In the genomic region with DNA sequence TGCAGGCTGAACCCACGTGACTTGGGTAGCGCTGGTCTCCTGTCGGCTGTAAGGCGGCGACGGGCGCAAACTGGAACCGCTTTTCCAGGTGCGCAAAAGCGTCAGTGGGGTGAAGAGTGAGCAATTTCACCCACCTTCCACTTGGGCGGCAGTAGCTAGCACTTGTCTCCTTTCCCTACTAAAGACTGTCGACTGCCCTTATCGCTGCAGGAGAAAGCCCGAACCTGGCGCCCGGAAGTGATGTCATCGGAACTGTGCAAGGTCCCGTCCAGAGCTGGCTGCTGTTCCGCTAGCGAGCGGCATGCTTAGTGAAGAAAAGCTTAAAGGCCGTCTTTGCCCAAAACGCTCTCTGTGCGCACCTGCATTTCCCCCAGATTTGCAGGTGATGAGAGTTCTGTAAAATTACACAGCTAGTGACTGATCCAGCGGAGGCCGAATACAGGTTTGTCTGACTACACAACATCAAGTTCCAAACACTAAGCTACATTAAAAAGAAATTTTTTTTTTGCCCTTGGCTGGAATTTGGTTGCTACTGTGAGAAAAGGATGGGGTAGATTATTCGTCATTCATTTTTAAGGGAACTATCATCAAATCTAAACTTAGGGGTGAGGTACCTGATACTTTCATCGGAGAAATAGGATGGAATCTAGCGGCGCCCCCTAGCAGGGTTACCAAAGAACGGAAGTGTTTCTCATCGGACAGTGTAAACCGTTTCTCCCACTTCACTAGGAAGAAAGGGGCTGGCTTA, we compare ENCODE assay signal across 1 cellular context.
TF ChIP-seq lines count a peak whose summit lies in the region.

A gene with protein sequence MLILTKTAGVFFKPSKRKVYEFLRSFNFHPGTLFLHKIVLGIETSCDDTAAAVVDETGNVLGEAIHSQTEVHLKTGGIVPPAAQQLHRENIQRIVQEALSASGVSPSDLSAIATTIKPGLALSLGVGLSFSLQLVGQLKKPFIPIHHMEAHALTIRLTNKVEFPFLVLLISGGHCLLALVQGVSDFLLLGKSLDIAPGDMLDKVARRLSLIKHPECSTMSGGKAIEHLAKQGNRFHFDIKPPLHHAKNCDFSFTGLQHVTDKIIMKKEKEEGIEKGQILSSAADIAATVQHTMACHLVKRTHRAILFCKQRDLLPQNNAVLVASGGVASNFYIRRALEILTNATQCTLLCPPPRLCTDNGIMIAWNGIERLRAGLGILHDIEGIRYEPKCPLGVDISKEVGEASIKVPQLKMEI (minus strand): TSS at position 242 of the 748 bp plus-strand sequence. CDS start 1,152 bp downstream, outside the sequence.

TF ChIP-seq in A549, 52 proteins besides CTCF, POLR2A, EP300 and RAD21 (continued from another document):
- TF ChIP-seq ZFP36 (IDR thresholded peaks at IDR 0.05; ENCODE audit: borderline replicate concordance, partially characterized antibody), result no peak
- no peak for TF ChIP-seq EHMT2 (IDR thresholded peaks at IDR 0.05; ENCODE audit: low read depth)
- no peak for TF ChIP-seq CBX2 (IDR thresholded peaks at IDR 0.05; ENCODE audit: borderline replicate concordance, low read depth)
- TF ChIP-seq HEYL (CRISPR knock-in tag; IDR thresholded peaks at IDR 0.05), result no peak
- TF ChIP-seq, protein P1, sequence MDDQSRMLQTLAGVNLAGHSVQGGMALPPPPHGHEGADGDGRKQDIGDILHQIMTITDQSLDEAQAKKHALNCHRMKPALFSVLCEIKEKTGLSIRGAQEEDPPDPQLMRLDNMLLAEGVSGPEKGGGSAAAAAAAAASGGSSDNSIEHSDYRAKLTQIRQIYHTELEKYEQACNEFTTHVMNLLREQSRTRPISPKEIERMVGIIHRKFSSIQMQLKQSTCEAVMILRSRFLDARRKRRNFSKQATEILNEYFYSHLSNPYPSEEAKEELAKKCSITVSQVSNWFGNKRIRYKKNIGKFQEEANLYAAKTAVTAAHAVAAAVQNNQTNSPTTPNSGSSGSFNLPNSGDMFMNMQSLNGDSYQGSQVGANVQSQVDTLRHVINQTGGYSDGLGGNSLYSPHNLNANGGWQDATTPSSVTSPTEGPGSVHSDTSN (IDR thresholded peaks at IDR 0.05), result no peak
- no peak for TF ChIP-seq BHLHE40 (IDR thresholded peaks at IDR 0.05; ENCODE audit: low read depth, low read length)
- peak; percentile 77 for TF ChIP-seq PHF8 (IDR thresholded peaks at IDR 0.05; ENCODE audit: borderline replicate concordance, low read depth)
- TF ChIP-seq ZNF302 (CRISPR knock-in tag; IDR thresholded peaks at IDR 0.05), result no peak
- peak; percentile 35; the same call in 1 of the 2 replicates for TF ChIP-seq E2F6 (IDR thresholded peaks at IDR 0.05; ENCODE audit: borderline replicate concordance, low read depth)
- no peak for TF ChIP-seq RFX5 (IDR thresholded peaks at IDR 0.05)
- TF ChIP-seq, protein P2, sequence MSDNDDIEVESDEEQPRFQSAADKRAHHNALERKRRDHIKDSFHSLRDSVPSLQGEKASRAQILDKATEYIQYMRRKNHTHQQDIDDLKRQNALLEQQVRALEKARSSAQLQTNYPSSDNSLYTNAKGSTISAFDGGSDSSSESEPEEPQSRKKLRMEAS (IDR thresholded peaks at IDR 0.05), result peak; percentile 90
- TF ChIP-seq, protein P3, sequence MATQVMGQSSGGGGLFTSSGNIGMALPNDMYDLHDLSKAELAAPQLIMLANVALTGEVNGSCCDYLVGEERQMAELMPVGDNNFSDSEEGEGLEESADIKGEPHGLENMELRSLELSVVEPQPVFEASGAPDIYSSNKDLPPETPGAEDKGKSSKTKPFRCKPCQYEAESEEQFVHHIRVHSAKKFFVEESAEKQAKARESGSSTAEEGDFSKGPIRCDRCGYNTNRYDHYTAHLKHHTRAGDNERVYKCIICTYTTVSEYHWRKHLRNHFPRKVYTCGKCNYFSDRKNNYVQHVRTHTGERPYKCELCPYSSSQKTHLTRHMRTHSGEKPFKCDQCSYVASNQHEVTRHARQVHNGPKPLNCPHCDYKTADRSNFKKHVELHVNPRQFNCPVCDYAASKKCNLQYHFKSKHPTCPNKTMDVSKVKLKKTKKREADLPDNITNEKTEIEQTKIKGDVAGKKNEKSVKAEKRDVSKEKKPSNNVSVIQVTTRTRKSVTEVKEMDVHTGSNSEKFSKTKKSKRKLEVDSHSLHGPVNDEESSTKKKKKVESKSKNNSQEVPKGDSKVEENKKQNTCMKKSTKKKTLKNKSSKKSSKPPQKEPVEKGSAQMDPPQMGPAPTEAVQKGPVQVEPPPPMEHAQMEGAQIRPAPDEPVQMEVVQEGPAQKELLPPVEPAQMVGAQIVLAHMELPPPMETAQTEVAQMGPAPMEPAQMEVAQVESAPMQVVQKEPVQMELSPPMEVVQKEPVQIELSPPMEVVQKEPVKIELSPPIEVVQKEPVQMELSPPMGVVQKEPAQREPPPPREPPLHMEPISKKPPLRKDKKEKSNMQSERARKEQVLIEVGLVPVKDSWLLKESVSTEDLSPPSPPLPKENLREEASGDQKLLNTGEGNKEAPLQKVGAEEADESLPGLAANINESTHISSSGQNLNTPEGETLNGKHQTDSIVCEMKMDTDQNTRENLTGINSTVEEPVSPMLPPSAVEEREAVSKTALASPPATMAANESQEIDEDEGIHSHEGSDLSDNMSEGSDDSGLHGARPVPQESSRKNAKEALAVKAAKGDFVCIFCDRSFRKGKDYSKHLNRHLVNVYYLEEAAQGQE (IDR thresholded peaks at IDR 0.05), result no peak
- TF ChIP-seq, protein P4, sequence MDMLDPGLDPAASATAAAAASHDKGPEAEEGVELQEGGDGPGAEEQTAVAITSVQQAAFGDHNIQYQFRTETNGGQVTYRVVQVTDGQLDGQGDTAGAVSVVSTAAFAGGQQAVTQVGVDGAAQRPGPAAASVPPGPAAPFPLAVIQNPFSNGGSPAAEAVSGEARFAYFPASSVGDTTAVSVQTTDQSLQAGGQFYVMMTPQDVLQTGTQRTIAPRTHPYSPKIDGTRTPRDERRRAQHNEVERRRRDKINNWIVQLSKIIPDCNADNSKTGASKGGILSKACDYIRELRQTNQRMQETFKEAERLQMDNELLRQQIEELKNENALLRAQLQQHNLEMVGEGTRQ (IDR thresholded peaks at IDR 0.05), result peak; percentile 89
- peak; percentile 67 to 87; a peak in 4 of 5 replicates for TF ChIP-seq JUN (IDR thresholded peaks at IDR 0.05)
- TF ChIP-seq FOSL2 (IDR thresholded peaks at IDR 0.05), result no peak
- TF ChIP-seq FOSL2 (CRISPR knock-in tag; IDR thresholded peaks at IDR 0.05), result peak; percentile 14; the same call in 1 of the 2 replicates
- TF ChIP-seq ZSCAN20 (CRISPR knock-in tag; IDR thresholded peaks at IDR 0.05), result no peak
- no peak for TF ChIP-seq JUNB (IDR thresholded peaks at IDR 0.05)
- no peak for TF ChIP-seq NFE2L2 (conservative IDR thresholded peaks at IDR 0.05; ENCODE audit: low read length)
- TF ChIP-seq NR3C1 (IDR thresholded peaks at IDR 0.05), result no peak
- no peak for TF ChIP-seq RCOR1 (IDR thresholded peaks at IDR 0.05; ENCODE audit: low read depth, low read length)
- TF ChIP-seq FOXS1 (CRISPR knock-in tag; IDR thresholded peaks at IDR 0.05), result no peak
- TF ChIP-seq CEBPB (IDR thresholded peaks at IDR 0.05), result no peak
- TF ChIP-seq, protein P5, sequence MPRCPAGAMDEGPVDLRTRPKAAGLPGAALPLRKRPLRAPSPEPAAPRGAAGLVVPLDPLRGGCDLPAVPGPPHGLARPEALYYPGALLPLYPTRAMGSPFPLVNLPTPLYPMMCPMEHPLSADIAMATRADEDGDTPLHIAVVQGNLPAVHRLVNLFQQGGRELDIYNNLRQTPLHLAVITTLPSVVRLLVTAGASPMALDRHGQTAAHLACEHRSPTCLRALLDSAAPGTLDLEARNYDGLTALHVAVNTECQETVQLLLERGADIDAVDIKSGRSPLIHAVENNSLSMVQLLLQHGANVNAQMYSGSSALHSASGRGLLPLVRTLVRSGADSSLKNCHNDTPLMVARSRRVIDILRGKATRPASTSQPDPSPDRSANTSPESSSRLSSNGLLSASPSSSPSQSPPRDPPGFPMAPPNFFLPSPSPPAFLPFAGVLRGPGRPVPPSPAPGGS (IDR thresholded peaks at IDR 0.05), result peak; percentile 80; the same call in 2 of the 3 replicates
- no peak for TF ChIP-seq RARB (CRISPR knock-in tag; IDR thresholded peaks at IDR 0.05)
- no peak for TF ChIP-seq HOXB5 (CRISPR knock-in tag; IDR thresholded peaks at IDR 0.05)
- no peak for TF ChIP-seq SREBF2 (IDR thresholded peaks at IDR 0.05)
- no peak for TF ChIP-seq HDAC2 (IDR thresholded peaks at IDR 0.05)
- TF ChIP-seq KDM1A (IDR thresholded peaks at IDR 0.05; ENCODE audit: low read depth), result no peak
- TF ChIP-seq KDM5A (IDR thresholded peaks at IDR 0.05), result peak; percentile 55
